In genomic region chr17:61326330-61326729, GRCh38 we compare ENCODE assay signal across 30 cellular contexts.
DNase-seq lines count a peak whose midpoint lies in the region; ATAC-seq and TF ChIP-seq lines count a peak whose summit lies in the region.
"Had no signal": no experiment of that assay in that cellular context is flagged by ENCODE, and none has a peak within 500 bp of the region (broad histone marks: within the 10 kb centered on the region; RNA-seq: fewer than 3 reads in every experiment).

No MANE protein-coding gene starts in this region.

- peak overlapping the region; percentile 30 for H3K4me2 ChIP-seq in GM23248 (ENCODE audit: unreplicated experiment)

- peak overlapping the region; percentile 58 for H3K27ac ChIP-seq in GM23248
- peak overlapping the region; percentile 56 for H3K27ac ChIP-seq in lower lobe of right lung
- peak overlapping the region; percentile 22 to 77 (median 62) for H3K27ac ChIP-seq in upper lobe of left lung
- H3K27ac ChIP-seq: BLaER1 treated with 17β-estradiol and CSF1 and Interleukin-3, amounts not matched to agents 10 nM and 100 nM; body of pancreas; HL-60; parathyroid adenoma; testis; WERI-Rb-1 had no signal

- H3K4me3 ChIP-seq in GM23248 (no peak overlapping the region), lower lobe of right lung (no peak overlapping the region), upper lobe of left lung (no peak overlapping the region)
- H3K4me3 ChIP-seq: BLaER1 treated with 17β-estradiol and CSF1 and Interleukin-3, amounts not matched to agents 10 nM and 100 nM; body of pancreas; dorsolateral prefrontal cortex; right atrium auricular region; testis had no signal

- H3K9ac ChIP-seq in GM23248 = peak overlapping the region; percentile 33
- H3K9ac ChIP-seq: BLaER1 treated with 17β-estradiol and CSF1 and Interleukin-3, amounts not matched to agents 10 nM and 100 nM; parathyroid adenoma had no signal

- 79% methylated on average over 3 of the region's 3 CpGs for WGBS in GM23248 (ENCODE audit: low coverage in 1 of 2, low lambda C conversion rate in 2 of 2, missing lambda C conversion rate in 2 of 2), 2 experiments
- 90 to 93% methylated on average over 3 of the region's 3 CpGs for WGBS in upper lobe of left lung, 2 donors

- H3K36me3 ChIP-seq in GM23248 (ENCODE audit: low read depth) = no peaks in the 10 kb centered on the region
- no peaks in the 10 kb centered on the region for H3K36me3 ChIP-seq in lower lobe of right lung
- H3K36me3 ChIP-seq in upper lobe of left lung = no peaks in the 10 kb centered on the region
- H3K36me3 ChIP-seq: BLaER1 treated with 17β-estradiol and CSF1 and Interleukin-3, amounts not matched to agents 10 nM and 100 nM; right atrium auricular region; WERI-Rb-1 had no signal

- no peaks in the 10 kb centered on the region for H3K79me2 ChIP-seq in GM23248 (ENCODE audit: insufficient read depth)
- H3K79me2 ChIP-seq: parathyroid adenoma had no signal

- H3F3A ChIP-seq in GM23248 (ENCODE audit: insufficient read depth) = peaks cover 25% of the 10 kb centered on the region

- intact Hi-C loops in lower lobe of right lung (cut with DNase I) = no loop called here

- TF ChIP-seq EP300 in upper lobe of left lung (IDR thresholded peaks at IDR 0.05) = no peak

- DNase-seq in GM23248 (peak; percentile 20), T-helper 17 cell (no peak), lower lobe of right lung (no peak), upper lobe of left lung (no peak), NCI-H2081 (lab: John Stamatoyannopoulos, UW) (no peak), globus pallidus (ENCODE audit: low spot score) (no peak)
- DNase-seq: ACHN; activated CD4-positive, alpha-beta T cell treated with anti-CD3 and anti-CD28 coated beads, Interleukin-2, amount 10 ng/mL, durations not matched to agents 7 days and 5 days; activated gamma-delta T cell treated with Interleukin-2 at 50 U/mL for 16 hours; activated T-cell treated with anti-CD3 and anti-CD28 coated beads, Interleukin-2, amount 50 U/mL, for 4 hours; body of pancreas; cerebellar nuclear complex; COR-L47; dorsolateral prefrontal cortex; GDM1; glutamatergic neuron; H9; Karpas-422; left ventricle myocardium superior; NCI-H1436 treated with DMSO at 0.1 percent for 48 hours; NCI-H510A; stimulated activated naive CD4-positive, alpha-beta T cell; T-helper 9 cell; testis; WERI-Rb-1 had no signal

- ATAC-seq in T-helper 17 cell = no peak
- ATAC-seq in lower lobe of right lung = no peak
- ATAC-seq in upper lobe of left lung (ENCODE audit: low FRiP score in 2 of 2) = no peak
- ATAC-seq in HG02759 (IDR thresholded peaks at IDR 0.05; ENCODE audit: unreplicated experiment) = no peak
- ATAC-seq: activated T-cell treated with anti-CD3 and anti-CD28 coated beads, Interleukin-2, amount 50 U/mL, for 4 hours; body of pancreas had no signal

- H3K27me3 Mint-ChIP-seq in T-helper 17 cell = no peaks in the 10 kb centered on the region

- H3K4me1 Mint-ChIP-seq in T-helper 17 cell = peaks cover 8% of the 10 kb centered on the region
- H3K4me1 Mint-ChIP-seq: activated CD4-positive, alpha-beta T cell treated with anti-CD3 and anti-CD28 coated beads, Interleukin-2, amount 10 ng/mL, durations not matched to agents 7 days and 5 days had no signal

- H3K9me3 ChIP-seq in GM23248 (ENCODE audit: low read depth) = no peaks in the 10 kb centered on the region
- no peaks in the 10 kb centered on the region for H3K9me3 ChIP-seq in T-helper 17 cell (ENCODE audit: control insufficient read depth, low read length, poor library complexity, severe bottlenecking)
- H3K9me3 ChIP-seq in lower lobe of right lung = no peaks in the 10 kb centered on the region
- no peaks in the 10 kb centered on the region for H3K9me3 ChIP-seq in upper lobe of left lung
- H3K9me3 ChIP-seq: BLaER1 treated with 17β-estradiol and CSF1 and Interleukin-3, amounts not matched to agents 10 nM and 100 nM; body of pancreas; right atrium auricular region; testis had no signal

- H3K4me1 ChIP-seq in GM23248 (ENCODE audit: insufficient read depth) = peaks cover 23% of the 10 kb centered on the region
- peaks cover 38% of the 10 kb centered on the region for H3K4me1 ChIP-seq in lower lobe of right lung
- peaks cover 16 to 35% (median 27%) of the 10 kb centered on the region in 4 donors for H3K4me1 ChIP-seq in upper lobe of left lung
- H3K4me1 ChIP-seq: body of pancreas, parathyroid adenoma had no signal

- TF ChIP-seq POLR2A in upper lobe of left lung (IDR thresholded peaks at IDR 0.05) = no peak

- H2AFZ ChIP-seq in GM23248 = no peak overlapping the region
- H2AFZ ChIP-seq: parathyroid adenoma had no signal

- no peaks in the 10 kb centered on the region for H3K36me3 Mint-ChIP-seq in T-helper 17 cell (ENCODE audit: low read depth)

- TF ChIP-seq CTCF in lower lobe of right lung (IDR thresholded peaks at IDR 0.05) (no peak), upper lobe of left lung (IDR thresholded peaks at IDR 0.05) (no peak)

- H3K9me2 ChIP-seq in GM23248 (ENCODE audit: insufficient read depth) = no peaks in the 10 kb centered on the region

- H4K20me1 ChIP-seq in GM23248 (ENCODE audit: insufficient read depth) = no peaks in the 10 kb centered on the region
- H4K20me1 ChIP-seq: BLaER1 treated with 17β-estradiol and CSF1 and Interleukin-3, amounts not matched to agents 10 nM and 100 nM had no signal

- no peaks in the 10 kb centered on the region for H3K27me3 ChIP-seq in GM23248 (replicated peaks; ENCODE audit: insufficient read depth)
- H3K27me3 ChIP-seq in lower lobe of right lung (ENCODE audit: low read depth) = no peaks in the 10 kb centered on the region
- H3K27me3 ChIP-seq in upper lobe of left lung = no peaks in the 10 kb centered on the region
- H3K27me3 ChIP-seq: BLaER1 treated with 17β-estradiol and CSF1 and Interleukin-3, amounts not matched to agents 10 nM and 100 nM; body of pancreas; dorsolateral prefrontal cortex; right atrium auricular region; testis had no signal

- no peak overlapping the region for H3K4me3 Mint-ChIP-seq in T-helper 17 cell
- H3K4me3 Mint-ChIP-seq: activated CD4-positive, alpha-beta T cell treated with anti-CD3 and anti-CD28 coated beads, Interleukin-2, amount 10 ng/mL, durations not matched to agents 7 days and 5 days; activated T-cell treated with anti-CD3 and anti-CD28 coated beads, Interleukin-2, amount 50 U/mL, for 4 hours; H9 had no signal

- in situ Hi-C loops in GM23248 (cut with MboI) = no loop called here

- peak overlapping the region; percentile 39 for H3K27ac Mint-ChIP-seq in T-helper 17 cell
- H3K27ac Mint-ChIP-seq: activated CD4-positive, alpha-beta T cell treated with anti-CD3 and anti-CD28 coated beads, Interleukin-2, amount 10 ng/mL, durations not matched to agents 7 days and 5 days; H9 had no signal
